9 cellular contexts compared by ENCODE assay signal in genomic region chr2:168948621-168949212, GRCh38. TPM values are rescaled to one million over a fixed set of nuclear protein-coding genes. Genes with fewer than 3 reads are reported as not detected.
DNase-seq lines count a peak whose midpoint lies in the region; FAIRE-seq and TF ChIP-seq lines count a peak whose summit lies in the region.
"Had no signal": no experiment of that assay in that cellular context is flagged by ENCODE, and none has a peak within 500 bp of the region (broad histone marks: within the 10 kb centered on the region; RNA-seq: fewer than 3 reads in every experiment).

No MANE protein-coding gene starts in this region.

- peak; percentile 66 for TF ChIP-seq CTCF in 22Rv1 (IDR thresholded peaks at IDR 0.05)
- TF ChIP-seq CTCF in GM12872 (IDR thresholded peaks at IDR 0.05; ENCODE audit: insufficient read depth, low read depth, low read length): peak; percentile 68
- peak; percentile 70 for TF ChIP-seq CTCF in MM.1S (IDR thresholded peaks at IDR 0.05; ENCODE audit: low read length)
- peak; percentile 16 to 64 (median 44); a peak in 3 of 4 replicates for TF ChIP-seq CTCF in H1 (IDR thresholded peaks at IDR 0.05; ENCODE audit: control extremely low read depth in 1 of 3, insufficient read depth in 1 of 3, low read depth in 1 of 3, low read length in 3 of 3)
- TF ChIP-seq CTCF in thyroid gland (IDR thresholded peaks at IDR 0.05): peak; percentile 20 to 57 (median 32)

- H4K8ac ChIP-seq in H1 (ENCODE audit: extremely low read depth, insufficient read depth, low read length): no peak overlapping the region

- no peak overlapping the region for H3K23ac ChIP-seq in H1 (ENCODE audit: insufficient read length)

- H3K9me3 ChIP-seq in MM.1S (replicated peaks; ENCODE audit: insufficient read depth, low read length): no peaks in the 10 kb centered on the region
- no peaks in the 10 kb centered on the region for H3K9me3 ChIP-seq in H1 (ENCODE audit: insufficient read depth in 2 of 2, low read depth in 1 of 2, low read length in 1 of 2)
- H3K9me3 ChIP-seq in thyroid gland: no peaks in the 10 kb centered on the region

- H4K20me1 ChIP-seq in MM.1S (ENCODE audit: insufficient read depth, low read length): no peaks in the 10 kb centered on the region
- no peaks in the 10 kb centered on the region for H4K20me1 ChIP-seq in H1 (replicated peaks in 1 of 2; ENCODE audit: control insufficient read depth in 1 of 2, insufficient read depth in 2 of 2, low read length in 2 of 2)

- H3K4me1 ChIP-seq in MM.1S (ENCODE audit: low read length): peaks cover 6% of the 10 kb centered on the region
- no peaks in the 10 kb centered on the region for H3K4me1 ChIP-seq in H1 (replicated peaks in 1 of 4; ENCODE audit: control insufficient read depth in 3 of 4, insufficient read depth in 4 of 4, low read length in 3 of 4)
- no peaks in the 10 kb centered on the region for H3K4me1 ChIP-seq in thyroid gland

- DNase-seq in MM.1S (peak; percentile 37), H1 (ENCODE audit: low read depth in 1 of 2, low spot score in 2 of 2) (no peak), thyroid gland (no peak), HK-2 (ENCODE audit: unreplicated experiment) (no peak), NCI-H2081 treated with DMSO at 0.1 percent for 48 hours (lab: John Stamatoyannopoulos, UW) (no peak)
- DNase-seq in stimulated activated CD4-positive, alpha-beta T cell treated with anti-CD3 and anti-CD28 coated beads, Interleukin-1b, Interleukin-23, amount 100 ng/mL, for 48 hours: no peak
- DNase-seq: activated naive CD8-positive, alpha-beta T cell treated with anti-CD3 and anti-CD28 coated beads, Interleukin-2, amount 10 ng/mL, durations not matched to agents 7 days and 5 days had no signal

- CTCF ChIA-PET in H1 (lab: Charles Lee; ENCODE audit: partially characterized antibody): interaction anchor here (1.0 to 4.8 kb wide), 16 partner anchors 9 to 625 kb away, joined by 3 to 48 read pairs (median 4); no protein-coding TSS in a partner anchor

- H2AFZ ChIP-seq in MM.1S (ENCODE audit: low read length): no peak overlapping the region; the same call in 1 of the 2 replicates
- no peak overlapping the region for H2AFZ ChIP-seq in H1 (ENCODE audit: low read length)

- no peak overlapping the region for H3K4me2 ChIP-seq in MM.1S (ENCODE audit: low read depth, low read length)
- H3K4me2 ChIP-seq in H1 (ENCODE audit: insufficient read depth in 1 of 2, low read depth in 2 of 2, low read length in 2 of 2): no peak overlapping the region

- H3K9me2 ChIP-seq in MM.1S (replicated peaks; ENCODE audit: insufficient read depth, low read length): no peaks in the 10 kb centered on the region

- H2BK5ac ChIP-seq in H1 (ENCODE audit: low read depth, low read length): no peak overlapping the region

- TF ChIP-seq EP300 in H1 (IDR thresholded peaks at IDR 0.05; ENCODE audit: borderline replicate concordance in 1 of 2, low read depth in 2 of 2, low read length in 2 of 2): no peak

- H3K27ac ChIP-seq in 22Rv1: no peak overlapping the region
- H3K27ac ChIP-seq in MM.1S (ENCODE audit: low read length): no peak overlapping the region
- H3K27ac ChIP-seq in H1 (ENCODE audit: low read depth, low read length): no peak overlapping the region
- H3K27ac ChIP-seq in thyroid gland: no peak overlapping the region

- 53% methylated on average over 6 of the region's 6 CpGs; no CpG with 5 or more reads in 1 of the 2 experiments for WGBS in H1 (ENCODE audit: extremely low coverage in 1 of 2, insufficient coverage in 1 of 2, insufficient read length in 1 of 2, insufficient replicate concordance in 2 of 2, low coverage in 1 of 2, low lambda C conversion rate in 2 of 2, missing lambda C conversion rate in 1 of 2), 2 experiments
- 60 to 64% methylated on average over 6 of the region's 6 CpGs for WGBS in thyroid gland, 2 donors

- FAIRE-seq in H1 (lab: Jason Lieb, UNC): peak; percentile 78

- H3K4me3 ChIP-seq in MM.1S (ENCODE audit: low read length) (no peak overlapping the region), H1 (ENCODE audit: extremely low read depth in 1 of 4, insufficient read depth in 2 of 4, low read depth in 3 of 4, low read length in 4 of 4) (no peak overlapping the region), thyroid gland (replicated peaks in 1 of 3) (no peak overlapping the region)

- H2AK5ac ChIP-seq in H1 (ENCODE audit: low read depth, low read length): no peak overlapping the region

- POLR2A ChIA-PET in H1 (lab: Charles Lee; ENCODE audit: partially characterized antibody): no interaction called here

- no peaks in the 10 kb centered on the region for H3K79me1 ChIP-seq in H1 (ENCODE audit: low read depth, low read length)

- H2BK120ac ChIP-seq in H1 (replicated peaks; ENCODE audit: low read depth, low read length): no peak overlapping the region

- no peaks in the 10 kb centered on the region for H3F3A ChIP-seq in MM.1S (ENCODE audit: insufficient read depth, low read length)

- no peak overlapping the region for H3K9ac ChIP-seq in MM.1S (ENCODE audit: low read length)
- no peak overlapping the region for H3K9ac ChIP-seq in H1 (replicated peaks in 1 of 4; ENCODE audit: extremely low read depth in 1 of 4, low read depth in 3 of 4, low read length in 3 of 4)

- H3K27me3 ChIP-seq in MM.1S (replicated peaks; ENCODE audit: insufficient read depth, low read length) (no peaks in the 10 kb centered on the region), H1 (replicated peaks in 1 of 4; ENCODE audit: control insufficient read depth in 3 of 4, extremely low read depth in 1 of 4, insufficient read depth in 3 of 4, low read length in 3 of 4) (no peaks in the 10 kb centered on the region), thyroid gland (no peaks in the 10 kb centered on the region)

- H4K91ac ChIP-seq in H1 (replicated peaks; ENCODE audit: insufficient read length, low read length): no peak overlapping the region

- no peak overlapping the region for H2BK20ac ChIP-seq in H1 (ENCODE audit: low read length)

- H3K79me2 ChIP-seq in MM.1S (ENCODE audit: low read length) (no peaks in the 10 kb centered on the region), H1 (ENCODE audit: control insufficient read depth in 1 of 2, insufficient read depth in 2 of 2, low read length in 2 of 2) (no peaks in the 10 kb centered on the region)

- no peak overlapping the region for H4K5ac ChIP-seq in H1 (ENCODE audit: insufficient read length, low read depth, low read length)

- peak; percentile 44 to 52 for TF ChIP-seq RAD21 in H1 (IDR thresholded peaks at IDR 0.05 in 1 of 2, conservative IDR thresholded peaks at IDR 0.05 in 1 of 2; ENCODE audit: low read depth in 2 of 2, low read length in 2 of 2)

- no peaks in the 10 kb centered on the region for H3K23me2 ChIP-seq in H1 (ENCODE audit: low read depth, low read length)

- TF ChIP-seq POLR2A in H1 (IDR thresholded peaks at IDR 0.05; ENCODE audit: control extremely low read depth in 1 of 2, low read depth in 2 of 2, low read length in 2 of 2) (no peak), thyroid gland (IDR thresholded peaks at IDR 0.05) (no peak)

- no peaks in the 10 kb centered on the region for H3K36me3 ChIP-seq in MM.1S (replicated peaks; ENCODE audit: insufficient read depth, low read length)
- H3K36me3 ChIP-seq in H1 (ENCODE audit: control insufficient read depth in 2 of 4, insufficient read depth in 4 of 4, low read length in 3 of 4): no peaks in the 10 kb centered on the region
- no peaks in the 10 kb centered on the region for H3K36me3 ChIP-seq in thyroid gland

- H3K14ac ChIP-seq in H1 (ENCODE audit: insufficient read length): no peak overlapping the region

- H3K18ac ChIP-seq in H1 (ENCODE audit: extremely low read depth, low read length): no peak overlapping the region

- H2BK15ac ChIP-seq in H1 (ENCODE audit: low read length): no peak overlapping the region

- intact Hi-C loops in thyroid gland (cut with DNase I): no loop called here

- no peak overlapping the region for H2BK12ac ChIP-seq in H1 (ENCODE audit: low read depth, low read length)

- no peak overlapping the region for H3K4ac ChIP-seq in H1 (replicated peaks; ENCODE audit: insufficient read length, low read depth, low read length)

- no peak overlapping the region for H3K56ac ChIP-seq in H1 (replicated peaks; ENCODE audit: insufficient read length, low read depth, low read length)

TF ChIP-seq in H1, 55 proteins besides CTCF, POLR2A, EP300 and RAD21 (continues in another document):
- TF ChIP-seq TBP (IDR thresholded peaks at IDR 0.05; ENCODE audit: low read depth, low read length): no peak
- TF ChIP-seq KDM5A (IDR thresholded peaks at IDR 0.05; ENCODE audit: low read length): no peak
- TF ChIP-seq BCL11A (IDR thresholded peaks at IDR 0.05; ENCODE audit: low read depth in 2 of 2, low read length in 2 of 2): no peak
- no peak for TF ChIP-seq CHD1 (IDR thresholded peaks at IDR 0.05; ENCODE audit: low read depth, low read length)
- no peak for TF ChIP-seq CBX8 (IDR thresholded peaks at IDR 0.05; ENCODE audit: borderline replicate concordance, low read depth, low read length)
- TF ChIP-seq KDM1A (IDR thresholded peaks at IDR 0.05; ENCODE audit: borderline replicate concordance, low read length): no peak
- no peak for TF ChIP-seq RNF2 (IDR thresholded peaks at IDR 0.05; ENCODE audit: borderline replicate concordance, low read depth, low read length, missing control alignments, poor library complexity, severe bottlenecking)
- TF ChIP-seq SIRT6 (IDR thresholded peaks at IDR 0.05; ENCODE audit: low read length): no peak
- TF ChIP-seq YY1 (IDR thresholded peaks at IDR 0.05; ENCODE audit: low read depth, low read length): no peak

RNA-seq across cellular contexts. Expression of gene G6PC2, which starts 47.6 kb away (rescaled TPM):
- total RNA-seq in H1 (2021; fragmentation: NEBNext Ultra II Directional; extraction: Animal tissue kit (Norgen Biotek cat#: 25700)): not detected in 2 replicates
- polyA plus RNA-seq in H1 (2011; rRNA removed): not detected in 2 replicates
- not detected for polyA plus RNA-seq in H1 (2011; cell fraction: cytosol; rRNA removed)
- not detected for polyA plus RNA-seq in H1 (2011; cell fraction: nucleus; rRNA removed)
- polyA plus RNA-seq in H1 (2012, experiment 1 of 2): not detected in 4 replicates
- polyA plus RNA-seq in H1 (2012, experiment 2 of 2): not detected
- not detected for polyA plus RNA-seq in H1 (2013, experiment 1 of 2)
- polyA plus RNA-seq in H1 (2013, experiment 2 of 2): not detected
- polyA minus RNA-seq in H1 (2011; rRNA and poly(A)+ RNA removed): not detected in 2 replicates
- polyA minus RNA-seq in H1 (2011; cell fraction: cytosol; rRNA and poly(A)+ RNA removed): not detected
- polyA minus RNA-seq in H1 (2011; cell fraction: nucleus; rRNA and poly(A)+ RNA removed): not detected
- total RNA-seq in thyroid gland: under 1 TPM in 1 of 4 donors, not detected in 3; 0.29 TPM
- total RNA-seq: activated naive CD8-positive, alpha-beta T cell treated with anti-CD3 and anti-CD28 coated beads, Interleukin-2, amount 10 ng/mL, durations not matched to agents 7 days and 5 days had no signal

RNA-seq across cellular contexts. Expression of gene SPC25, which starts 58.5 kb away (rescaled TPM):
- 34.7 and 35.8 TPM in 2 replicates for total RNA-seq in H1 (2021; fragmentation: NEBNext Ultra II Directional; extraction: Animal tissue kit (Norgen Biotek cat#: 25700))
- 12.3 and 21.0 TPM in 2 replicates for polyA plus RNA-seq in H1 (2011; rRNA removed)
- 16.7 TPM for polyA plus RNA-seq in H1 (2011; cell fraction: cytosol; rRNA removed)
- polyA plus RNA-seq in H1 (2011; cell fraction: nucleus; rRNA removed): 3.1 TPM
- polyA plus RNA-seq in H1 (2012, experiment 1 of 2): 19.5 to 33.3 TPM (median 20.8 TPM) in 4 replicates
- 16.2 TPM for polyA plus RNA-seq in H1 (2012, experiment 2 of 2)
- 32.0 TPM for polyA plus RNA-seq in H1 (2013, experiment 1 of 2)
- 31.6 TPM for polyA plus RNA-seq in H1 (2013, experiment 2 of 2)
- 9.9 and 11.0 TPM in 2 replicates for polyA minus RNA-seq in H1 (2011; rRNA and poly(A)+ RNA removed)
- polyA minus RNA-seq in H1 (2011; cell fraction: cytosol; rRNA and poly(A)+ RNA removed): 9.2 TPM
- 17.9 TPM for polyA minus RNA-seq in H1 (2011; cell fraction: nucleus; rRNA and poly(A)+ RNA removed)
- total RNA-seq in thyroid gland: 1 to 10 TPM in 1 of 4 donors, not detected in 3; 6.7 TPM
